ENCODE assay signal across 17 cellular contexts in genomic region chr2:147173186-147173575, GRCh38.
DNase-seq lines count a peak whose midpoint lies in the region; ATAC-seq and TF ChIP-seq lines count a peak whose summit lies in the region.
"Had no signal": no experiment of that assay in that cellular context is flagged by ENCODE, and none has a peak within 500 bp of the region (broad histone marks: within the 10 kb centered on the region; RNA-seq: fewer than 3 reads in every experiment).

No MANE protein-coding gene starts in this region.

- peak overlapping the region; percentile 56 for H3K4me2 ChIP-seq in GM23248 (ENCODE audit: unreplicated experiment)

- H3K79me2 ChIP-seq in GM23248 (ENCODE audit: insufficient read depth), result no peaks in the 10 kb centered on the region

- no peaks in the 10 kb centered on the region for H3K9me3 ChIP-seq in GM23248 (ENCODE audit: low read depth)
- H3K9me3 ChIP-seq: BE2C had no signal

- no peak overlapping the region for H3K9ac ChIP-seq in GM23248

- H2AFZ ChIP-seq in GM23248, result peak overlapping the region; percentile 43; the same call in 1 of the 2 replicates

- WGBS in GM23248 (ENCODE audit: low coverage in 1 of 2, low lambda C conversion rate in 2 of 2, missing lambda C conversion rate in 2 of 2), 2 experiments, result 27 to 34% methylated on average over 1 of the region's 1 CpG

- no peaks in the 10 kb centered on the region for H3K36me3 ChIP-seq in GM23248 (ENCODE audit: low read depth)
- H3K36me3 ChIP-seq: BE2C had no signal

- H3K4me1 ChIP-seq in GM23248 (ENCODE audit: insufficient read depth), result peaks cover 40% of the 10 kb centered on the region
- H3K4me1 ChIP-seq: BE2C had no signal

- no peak for TF ChIP-seq POLR2A in erythroblast (IDR thresholded peaks at IDR 0.05; ENCODE audit: low read length)

- DNase-seq in GM23248 (peak; percentile 87), T1000 (lab: John Stamatoyannopoulos, UW) (peak; percentile 6), fibroblast of peridontal ligament (ENCODE audit: extremely low read depth) (peak; percentile 29), renal cortical epithelial cell (ENCODE audit: low read depth) (peak; percentile 94), D341Med (ENCODE audit: low spot score) (no peak), erythroblast (lab: John Stamatoyannopoulos, UW) (no peak)
- DNase-seq: activated CD4-positive, alpha-beta T cell treated with anti-CD3 and anti-CD28 coated beads for 4 hours; activated CD8-positive, alpha-beta memory T cell treated with anti-CD3 and anti-CD28 coated beads, Interleukin-2, amount 50 U/mL, for 48 hours; activated gamma-delta T cell treated with Interleukin-2 at 50 U/mL for 16 hours; BE2C; DMS 273 treated with DMSO at 0.1 percent for 48 hours; immature natural killer cell; naive thymus-derived CD8-positive, alpha-beta T cell; stimulated activated CD4-positive, alpha-beta T cell treated with anti-CD3 and anti-CD28 coated beads, Interleukin-4, amount 100 ng/mL, for 1 hour had no signal

- H3K9me2 ChIP-seq in GM23248 (ENCODE audit: insufficient read depth), result no peaks in the 10 kb centered on the region

- no peak overlapping the region for H3K4me3 ChIP-seq in GM23248

- H3K27me3 ChIP-seq in GM23248 (replicated peaks; ENCODE audit: insufficient read depth), result no peaks in the 10 kb centered on the region
- H3K27me3 ChIP-seq: BE2C had no signal

- in situ Hi-C loops in GM23248 (cut with MboI), result no loop called here

- H4K20me1 ChIP-seq in GM23248 (ENCODE audit: insufficient read depth), result no peaks in the 10 kb centered on the region

- peaks cover 39% of the 10 kb centered on the region for H3F3A ChIP-seq in GM23248 (ENCODE audit: insufficient read depth)

- peak overlapping the region; percentile 71 for H3K27ac ChIP-seq in GM23248

- ATAC-seq in GM21825 (IDR thresholded peaks at IDR 0.05; ENCODE audit: unreplicated experiment) (no peak), GM21367 (IDR thresholded peaks at IDR 0.05; ENCODE audit: unreplicated experiment) (no peak)
- ATAC-seq: naive thymus-derived CD8-positive, alpha-beta T cell; SK-N-SH treated with all-trans-retinoic acid at 6 μM for 48 hours had no signal

Comparison
In these comparisons a context has a peak if more than half of its experiments do, and no peak if none do; other contexts are left out.
1. DNase-seq: peak in GM23248 (single experiment), T1000 (single experiment), fibroblast of peridontal ligament (single experiment) and renal cortical epithelial cell (single experiment); none in D341Med (single experiment) and erythroblast (0 of 2).